Comparison of ENCODE assay signal across 9 cellular contexts in the genomic region with DNA sequence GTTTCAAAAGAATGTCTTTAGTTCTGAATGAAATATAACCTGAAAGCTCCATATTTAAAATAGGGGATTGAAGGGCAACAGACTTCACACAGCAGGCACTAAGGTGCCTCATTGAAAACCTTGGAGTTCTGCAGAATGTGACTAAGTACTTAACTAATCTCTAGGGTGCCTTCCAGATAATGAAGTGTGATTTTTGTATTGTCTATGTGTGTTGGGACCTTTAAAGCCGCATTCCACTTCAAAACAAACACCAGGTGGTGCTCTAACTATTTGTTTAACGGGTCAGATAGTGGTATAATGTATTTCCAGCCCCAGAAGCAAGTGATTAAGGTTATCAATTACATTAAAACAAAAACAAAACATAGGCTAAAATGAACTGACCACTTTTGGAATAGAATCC. TPM values are rescaled to one million over a fixed set of nuclear protein-coding genes. Genes with fewer than 3 reads are reported as not detected.
DNase-seq lines count a peak whose midpoint lies in the region; ATAC-seq and TF ChIP-seq lines count a peak whose summit lies in the region.
"Had no signal": no experiment of that assay in that cellular context is flagged by ENCODE, and none has a peak within 500 bp of the region (broad histone marks: within the 10 kb centered on the region; RNA-seq: fewer than 3 reads in every experiment).

No MANE protein-coding gene starts in this region.

- H3K36me3 ChIP-seq in left ventricle myocardium inferior = peaks cover 81% of the 10 kb centered on the region

- TF ChIP-seq CTCF in left ventricle myocardium inferior (IDR thresholded peaks at IDR 0.05; ENCODE audit: borderline replicate concordance) (peak; percentile 48), type B pancreatic cell (conservative IDR thresholded peaks at IDR 0.05) (peak; percentile 64)

- no peak for TF ChIP-seq POLR2A in GM18505 (IDR thresholded peaks at IDR 0.05; ENCODE audit: borderline replicate concordance, extremely low read depth, insufficient read depth, insufficient read length)

- H3K4me3 Mint-ChIP-seq in activated T-cell treated with anti-CD3 and anti-CD28 coated beads, Interleukin-2, amount 50 U/mL, for 72 hours = no peak overlapping the region
- no peak overlapping the region for H3K4me3 Mint-ChIP-seq in activated T-cell treated with anti-CD3 and anti-CD28 coated beads, Interleukin-2, amount 50 U/mL, for 24 hours
- H3K4me3 Mint-ChIP-seq in type B pancreatic cell = no peak overlapping the region

- no peak overlapping the region for H3K27ac ChIP-seq in left ventricle myocardium inferior (replicated peaks)

- H3K9me3 Mint-ChIP-seq in activated T-cell treated with anti-CD3 and anti-CD28 coated beads, Interleukin-2, amount 50 U/mL, for 72 hours = no peaks in the 10 kb centered on the region
- H3K9me3 Mint-ChIP-seq in activated T-cell treated with anti-CD3 and anti-CD28 coated beads, Interleukin-2, amount 50 U/mL, for 24 hours = no peaks in the 10 kb centered on the region
- no peaks in the 10 kb centered on the region for H3K9me3 Mint-ChIP-seq in type B pancreatic cell

- intact Hi-C loops in left ventricle myocardium inferior (cut with micrococcal nuclease) = no loop called here

- H3K27ac Mint-ChIP-seq in activated T-cell treated with anti-CD3 and anti-CD28 coated beads, Interleukin-2, amount 50 U/mL, for 72 hours = peak overlapping the region; percentile 19
- no peak overlapping the region for H3K27ac Mint-ChIP-seq in activated T-cell treated with anti-CD3 and anti-CD28 coated beads, Interleukin-2, amount 50 U/mL, for 24 hours
- no peak overlapping the region for H3K27ac Mint-ChIP-seq in type B pancreatic cell

- no peak overlapping the region for H3K4me3 ChIP-seq in left ventricle myocardium inferior

- DNase-seq in activated T-cell treated with anti-CD3 and anti-CD28 coated beads, Interleukin-2, amount 50 U/mL, for 72 hours = no peak
- DNase-seq in activated T-cell treated with anti-CD3 and anti-CD28 coated beads, Interleukin-2, amount 50 U/mL, for 24 hours = no peak
- DNase-seq in RKO (ENCODE audit: low spot score) (peak; percentile 33), left ventricle myocardium inferior (no peak), type B pancreatic cell (ENCODE audit: extremely low spot score, unreplicated experiment) (no peak), HuH-7.5 (ENCODE audit: low spot score) (no peak)
- DNase-seq: SHP77 treated with DMSO at 0.1 percent for 48 hours had no signal

- peaks cover 77% of the 10 kb centered on the region for H3K4me1 ChIP-seq in left ventricle myocardium inferior

- no peak for ATAC-seq in activated T-cell treated with anti-CD3 and anti-CD28 coated beads, Interleukin-2, amount 50 U/mL, for 72 hours (replicated peaks in 1 of 2)
- no peak for ATAC-seq in GM18505 (IDR thresholded peaks at IDR 0.05; ENCODE audit: unreplicated experiment)
- no peak for ATAC-seq in GM18517 (IDR thresholded peaks at IDR 0.05; ENCODE audit: unreplicated experiment)

- H3K4me1 Mint-ChIP-seq in activated T-cell treated with anti-CD3 and anti-CD28 coated beads, Interleukin-2, amount 50 U/mL, for 72 hours (ENCODE audit: low read depth) = peaks cover 9% of the 10 kb centered on the region
- peaks cover 11% of the 10 kb centered on the region for H3K4me1 Mint-ChIP-seq in activated T-cell treated with anti-CD3 and anti-CD28 coated beads, Interleukin-2, amount 50 U/mL, for 24 hours (ENCODE audit: low read depth)
- H3K4me1 Mint-ChIP-seq in type B pancreatic cell (ENCODE audit: unreplicated experiment) = no peaks in the 10 kb centered on the region

- no peaks in the 10 kb centered on the region for H3K27me3 ChIP-seq in left ventricle myocardium inferior (ENCODE audit: low read depth)

- peaks cover 10 to 24% of the 10 kb centered on the region in 2 donors for H3K36me3 Mint-ChIP-seq in activated T-cell treated with anti-CD3 and anti-CD28 coated beads, Interleukin-2, amount 50 U/mL, for 72 hours (ENCODE audit: insufficient read depth in 2 of 2)
- peaks cover 96% of the 10 kb centered on the region for H3K36me3 Mint-ChIP-seq in activated T-cell treated with anti-CD3 and anti-CD28 coated beads, Interleukin-2, amount 50 U/mL, for 24 hours (ENCODE audit: low read depth)
- peaks cover 19% of the 10 kb centered on the region for H3K36me3 Mint-ChIP-seq in type B pancreatic cell

- H3K9me3 ChIP-seq in left ventricle myocardium inferior (replicated peaks) = no peaks in the 10 kb centered on the region

- no peaks in the 10 kb centered on the region for H3K27me3 Mint-ChIP-seq in activated T-cell treated with anti-CD3 and anti-CD28 coated beads, Interleukin-2, amount 50 U/mL, for 72 hours (ENCODE audit: low read depth)
- H3K27me3 Mint-ChIP-seq in activated T-cell treated with anti-CD3 and anti-CD28 coated beads, Interleukin-2, amount 50 U/mL, for 24 hours = no peaks in the 10 kb centered on the region
- H3K27me3 Mint-ChIP-seq in type B pancreatic cell = no peaks in the 10 kb centered on the region

RNA-seq across cellular contexts. Expression of a gene that starts 28.0 kb away (rescaled TPM):
- total RNA-seq in activated T-cell treated with anti-CD3 and anti-CD28 coated beads, Interleukin-2, amount 50 U/mL, for 72 hours = 10 to 100 TPM; 60.6 to 64.7 TPM
- total RNA-seq in left ventricle myocardium inferior (114 TPM), type B pancreatic cell (ENCODE audit: low replicate concordance) (105 and 140 TPM in 2 replicates)
